ENCODE assay signal across 12 cellular contexts in the genomic region with DNA sequence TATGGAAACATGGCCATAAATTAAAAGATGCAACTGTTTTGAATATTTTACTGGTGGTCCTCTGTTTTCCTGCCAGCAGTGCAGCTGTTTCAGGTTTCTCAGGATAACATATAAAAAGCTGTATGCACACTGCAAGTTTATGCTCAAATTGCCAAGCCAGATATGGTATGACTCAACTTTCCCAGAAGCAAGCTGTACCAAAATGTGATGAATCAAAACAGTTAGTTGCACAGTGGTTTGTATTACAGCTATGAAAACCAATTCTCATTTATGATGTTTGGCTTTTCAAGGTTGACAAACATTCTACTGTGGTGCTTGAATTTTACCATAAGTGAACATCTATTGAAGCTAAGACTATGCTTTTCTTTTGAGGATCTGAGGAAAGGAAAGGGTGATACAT. TPM values are rescaled to one million over a fixed set of nuclear protein-coding genes. Genes with fewer than 3 reads are reported as not detected.
DNase-seq lines count a peak whose midpoint lies in the region; ATAC-seq and TF ChIP-seq lines count a peak whose summit lies in the region.
"Had no signal": no experiment of that assay in that cellular context is flagged by ENCODE, and none has a peak within 500 bp of the region (broad histone marks: within the 10 kb centered on the region; RNA-seq: fewer than 3 reads in every experiment).

No MANE protein-coding gene starts in this region.

- no peak overlapping the region for H3K4me3 Mint-ChIP-seq in chondrocyte (ENCODE audit: unreplicated experiment)
- no peak overlapping the region for H3K4me3 Mint-ChIP-seq in nephron
- H3K4me3 Mint-ChIP-seq: effector memory CD8-positive, alpha-beta T cell had no signal

- peaks cover 4% of the 10 kb centered on the region for H3K36me3 Mint-ChIP-seq in chondrocyte (ENCODE audit: low read depth)
- H3K36me3 Mint-ChIP-seq in nephron (ENCODE audit: low read depth): peaks cover 10% of the 10 kb centered on the region

- ATAC-seq in HG02970 (IDR thresholded peaks at IDR 0.05; ENCODE audit: low FRiP score, unreplicated experiment) (no peak), HG03432 (IDR thresholded peaks at IDR 0.05; ENCODE audit: unreplicated experiment) (no peak)
- ATAC-seq: effector memory CD8-positive, alpha-beta T cell had no signal

- H3K27ac Mint-ChIP-seq in chondrocyte (ENCODE audit: unreplicated experiment) (peak overlapping the region; percentile 91), nephron (peak overlapping the region; percentile 71 to 81 (median 78))
- H3K27ac Mint-ChIP-seq: effector memory CD8-positive, alpha-beta T cell had no signal

- H3K27me3 Mint-ChIP-seq in chondrocyte (ENCODE audit: low read depth) (no peaks in the 10 kb centered on the region), nephron (ENCODE audit: low read depth) (no peaks in the 10 kb centered on the region)
- H3K27me3 Mint-ChIP-seq: effector memory CD8-positive, alpha-beta T cell had no signal

- H3K4me1 Mint-ChIP-seq in chondrocyte (ENCODE audit: low read depth) (peaks cover 59% of the 10 kb centered on the region), nephron (peaks cover 47% of the 10 kb centered on the region)

- H3K9me3 Mint-ChIP-seq in chondrocyte (ENCODE audit: low read depth) (peaks cover 4% of the 10 kb centered on the region), nephron (peaks cover 9% of the 10 kb centered on the region)
- H3K9me3 Mint-ChIP-seq: effector memory CD8-positive, alpha-beta T cell had no signal

- TF ChIP-seq CTCF in chondrocyte (IDR thresholded peaks at IDR 0.05) (no peak), nephron (IDR thresholded peaks at IDR 0.05; ENCODE audit: unreplicated experiment in 3 of 3) (no peak)

- DNase-seq in ELR (ENCODE audit: low read depth): peak; percentile 64
- peak; percentile 66 for DNase-seq in M059J (ENCODE audit: low read depth)
- no peak for DNase-seq in chondrocyte (ENCODE audit: low spot score)
- DNase-seq in T1000 (lab: John Stamatoyannopoulos, UW): no peak
- DNase-seq: activated CD4-positive, CD25-positive, alpha-beta regulatory T cell; activated naive CD4-positive, alpha-beta T cell treated with anti-CD3 and anti-CD28 coated beads, Interleukin-2, amount 50 U/mL, for 16 hours; effector memory CD8-positive, alpha-beta T cell; MM.1S; SIG-M5 had no signal

RNA-seq across cellular contexts. Expression of gene TRMT5, which starts 15.5 kb away (rescaled TPM):
- total RNA-seq in M059J (2014; rRNA removed; shearing (Covaris generic)): 8.3 and 11.8 TPM in 2 replicates
- 12.6 to 18.0 TPM (median 13.2 TPM) in 3 replicates for total RNA-seq in chondrocyte

RNA-seq across cellular contexts. Expression of gene SLC38A6, which starts 15.6 kb away (rescaled TPM):
- total RNA-seq in M059J (2014; rRNA removed; shearing (Covaris generic)): 24.1 and 27.7 TPM in 2 replicates
- 24.7 to 45.7 TPM (median 26.0 TPM) in 3 replicates for total RNA-seq in chondrocyte

Comparison
In these comparisons a context has a peak if more than half of its experiments do, and no peak if none do; other contexts are left out.
1. DNase-seq: peak in ELR (single experiment) and M059J (single experiment); none in chondrocyte (single experiment) and T1000 (single experiment).